In the genomic region with DNA sequence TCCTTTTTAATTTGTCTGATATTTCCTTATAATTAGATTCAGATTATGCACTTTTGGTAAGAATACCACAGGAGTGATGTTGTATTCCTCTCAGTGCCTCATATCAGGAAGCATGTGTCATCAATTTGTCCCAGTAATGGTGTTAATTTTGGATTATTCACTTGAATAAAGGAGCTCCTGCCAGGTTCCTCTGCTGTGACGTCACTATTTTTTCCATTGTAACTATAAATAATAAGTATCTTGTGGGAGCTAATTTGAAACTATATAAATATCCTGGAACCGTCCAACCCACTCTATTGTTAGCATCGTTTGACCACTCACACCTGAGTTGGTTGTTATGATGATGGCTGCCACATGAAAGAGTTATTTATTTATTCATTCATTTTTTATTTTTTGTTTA, we compare ENCODE assay signal across 22 cellular contexts.
DNase-seq lines count a peak whose midpoint lies in the region; ATAC-seq, FAIRE-seq and TF ChIP-seq lines count a peak whose summit lies in the region.
"Had no signal": no experiment of that assay in that cellular context is flagged by ENCODE, and none has a peak within 500 bp of the region (broad histone marks: within the 10 kb centered on the region; RNA-seq: fewer than 3 reads in every experiment).

No MANE protein-coding gene starts in this region.

- H3K36me3 Mint-ChIP-seq in astrocyte (ENCODE audit: low read depth, unreplicated experiment), result peaks cover 5% of the 10 kb centered on the region

- H3K27ac ChIP-seq in astrocyte (ENCODE audit: low read depth, low read length), result no peak overlapping the region
- H3K27ac ChIP-seq in brain microvascular endothelial cell, result no peak overlapping the region
- H3K27ac ChIP-seq in tibial nerve, result no peak overlapping the region
- H3K27ac ChIP-seq: PC-9, right lobe of liver had no signal

- TF ChIP-seq POLR2A in tibial nerve (IDR thresholded peaks at IDR 0.05), result no peak

- H3K79me2 ChIP-seq in astrocyte (ENCODE audit: insufficient read depth, low read length), result no peaks in the 10 kb centered on the region

- WGBS in tibial nerve, 2 donors, result 77 to 81% methylated on average over 3 of the region's 3 CpGs

- no peak for FAIRE-seq in astrocyte (lab: Jason Lieb, UNC)
- FAIRE-seq: keratinocyte had no signal

- H3K27me3 Mint-ChIP-seq in astrocyte (ENCODE audit: low read depth, unreplicated experiment), result no peaks in the 10 kb centered on the region
- H3K27me3 Mint-ChIP-seq: activated B cell treated with CpG ODN at 0.5 μM for 24 hours; naive thymus-derived CD8-positive, alpha-beta T cell had no signal

- H3K36me3 ChIP-seq in astrocyte (ENCODE audit: insufficient read depth, low read length) (no peaks in the 10 kb centered on the region), brain microvascular endothelial cell (replicated peaks) (no peaks in the 10 kb centered on the region), tibial nerve (no peaks in the 10 kb centered on the region)
- H3K36me3 ChIP-seq: right lobe of liver had no signal

- H3K4me2 ChIP-seq in astrocyte (ENCODE audit: low read length), result no peak overlapping the region
- H3K4me2 ChIP-seq: PC-9 had no signal

- no peaks in the 10 kb centered on the region for H3K27me3 ChIP-seq in astrocyte (ENCODE audit: insufficient read depth, low read length)
- no peaks in the 10 kb centered on the region for H3K27me3 ChIP-seq in brain microvascular endothelial cell (replicated peaks)
- no peaks in the 10 kb centered on the region for H3K27me3 ChIP-seq in tibial nerve
- H3K27me3 ChIP-seq: right lobe of liver had no signal

- H3K4me1 ChIP-seq in astrocyte (ENCODE audit: insufficient read depth, low read length) (peaks cover 7% of the 10 kb centered on the region), tibial nerve (peaks cover 0 to 5% (median 0%) of the 10 kb centered on the region in 4 donors)
- H3K4me1 ChIP-seq: right lobe of liver had no signal

- no peak overlapping the region for H2AFZ ChIP-seq in astrocyte (ENCODE audit: low read depth, low read length)
- H2AFZ ChIP-seq: PC-9 had no signal

- H3K4me1 Mint-ChIP-seq in astrocyte (ENCODE audit: low read depth, unreplicated experiment), result peaks cover 14% of the 10 kb centered on the region

- ATAC-seq in GM21390 (IDR thresholded peaks at IDR 0.05; ENCODE audit: unreplicated experiment), result no peak
- ATAC-seq: activated CD8-positive, alpha-beta T cell treated with anti-CD3 and anti-CD28 coated beads, Interleukin-2, amount 10 ng/mL, durations not matched to agents 7 days and 5 days; HCT116; naive thymus-derived CD8-positive, alpha-beta T cell; right lobe of liver had no signal

- no peak overlapping the region for H3K27ac Mint-ChIP-seq in astrocyte (ENCODE audit: unreplicated experiment)
- H3K27ac Mint-ChIP-seq: activated B cell treated with CpG ODN at 0.5 μM for 24 hours; activated CD8-positive, alpha-beta T cell treated with anti-CD3 and anti-CD28 coated beads, Interleukin-2, amount 10 ng/mL, durations not matched to agents 7 days and 5 days; naive thymus-derived CD8-positive, alpha-beta T cell had no signal

- H3K4me3 ChIP-seq in astrocyte (ENCODE audit: insufficient read depth, low read depth, low read length), result no peak overlapping the region
- no peak overlapping the region for H3K4me3 ChIP-seq in fibroblast of pulmonary artery (replicated peaks; ENCODE audit: low read depth, low read length)
- H3K4me3 ChIP-seq in brain microvascular endothelial cell (ENCODE audit: low read depth, low read length), result no peak overlapping the region
- H3K4me3 ChIP-seq in tibial nerve, result no peak overlapping the region
- H3K4me3 ChIP-seq: PC-9, right lobe of liver had no signal

- TF ChIP-seq CTCF in astrocyte (IDR thresholded peaks at IDR 0.05; ENCODE audit: insufficient read depth, low read depth, low read length) (no peak), fibroblast of pulmonary artery (IDR thresholded peaks at IDR 0.05; ENCODE audit: low read length, missing control alignments) (no peak), brain microvascular endothelial cell (IDR thresholded peaks at IDR 0.05; ENCODE audit: low read depth, low read length, missing control alignments) (no peak), tibial nerve (IDR thresholded peaks at IDR 0.05) (no peak)

- DNase-seq in HCEC 1CT (peak; percentile 22), astrocyte (ENCODE audit: low read depth) (peak; percentile 67), fibroblast of pulmonary artery (ENCODE audit: low read depth) (peak; percentile 39), pulmonary artery endothelial cell (ENCODE audit: low read depth, low spot score) (peak; percentile 47), brain microvascular endothelial cell (no peak), tibial nerve (ENCODE audit: low spot score in 2 of 2) (no peak)
- DNase-seq: activated B cell treated with CpG ODN at 0.5 μM for 24 hours; activated CD8-positive, alpha-beta T cell treated with anti-CD3 and anti-CD28 coated beads, Interleukin-2, amount 10 ng/mL, durations not matched to agents 7 days and 5 days; activated naive CD4-positive, alpha-beta T cell; activated T-cell treated with anti-CD3 and anti-CD28 coated beads, Interleukin-2, amount 50 U/mL, for 1 hour; effector memory CD4-positive, alpha-beta T cell; hippocampal formation; mesenchymal stem cell; naive thymus-derived CD8-positive, alpha-beta T cell; NCI-H1436 treated with DMSO at 0.1 percent for 48 hours; NCI-H748 treated with DMSO at 0.1 percent for 48 hours; PC-9; right lobe of liver; stimulated activated CD4-positive, alpha-beta T cell treated with anti-CD3 and anti-CD28 coated beads, Interleukin-15, amount 100 ng/mL, for 24 hours had no signal

- no peaks in the 10 kb centered on the region for H3K9me3 ChIP-seq in astrocyte (ENCODE audit: insufficient read depth, low read depth, low read length)
- no peaks in the 10 kb centered on the region for H3K9me3 ChIP-seq in tibial nerve
- H3K9me3 ChIP-seq: right lobe of liver had no signal

- H4K20me1 ChIP-seq in astrocyte (ENCODE audit: insufficient read depth, low read length), result no peaks in the 10 kb centered on the region

- H3K4me3 Mint-ChIP-seq in astrocyte (ENCODE audit: unreplicated experiment), result no peak overlapping the region
- H3K4me3 Mint-ChIP-seq: activated B cell treated with CpG ODN at 0.5 μM for 24 hours; activated CD8-positive, alpha-beta T cell treated with anti-CD3 and anti-CD28 coated beads, Interleukin-2, amount 10 ng/mL, durations not matched to agents 7 days and 5 days; naive thymus-derived CD8-positive, alpha-beta T cell had no signal

- no peak overlapping the region for H3K9ac ChIP-seq in astrocyte (ENCODE audit: low read length)

- no peaks in the 10 kb centered on the region for H3K9me3 Mint-ChIP-seq in astrocyte (ENCODE audit: unreplicated experiment)
- H3K9me3 Mint-ChIP-seq: activated B cell treated with CpG ODN at 0.5 μM for 24 hours; naive thymus-derived CD8-positive, alpha-beta T cell had no signal

- in situ Hi-C loops in brain microvascular endothelial cell (cut with HindIII; ENCODE audit: low pct_ligation_motif_present, low sequenced_read_pairs), result no loop called here

- no peak for TF ChIP-seq EP300 in tibial nerve (IDR thresholded peaks at IDR 0.05)

Comparison
In these comparisons a context has a peak if more than half of its experiments do, and no peak if none do; other contexts are left out.
1. DNase-seq: peak in HCEC 1CT (single experiment), astrocyte (single experiment), fibroblast of pulmonary artery (single experiment) and pulmonary artery endothelial cell (single experiment); none in brain microvascular endothelial cell (single experiment) and tibial nerve (0 of 2).